8 cellular contexts compared by ENCODE assay signal in the genomic region with DNA sequence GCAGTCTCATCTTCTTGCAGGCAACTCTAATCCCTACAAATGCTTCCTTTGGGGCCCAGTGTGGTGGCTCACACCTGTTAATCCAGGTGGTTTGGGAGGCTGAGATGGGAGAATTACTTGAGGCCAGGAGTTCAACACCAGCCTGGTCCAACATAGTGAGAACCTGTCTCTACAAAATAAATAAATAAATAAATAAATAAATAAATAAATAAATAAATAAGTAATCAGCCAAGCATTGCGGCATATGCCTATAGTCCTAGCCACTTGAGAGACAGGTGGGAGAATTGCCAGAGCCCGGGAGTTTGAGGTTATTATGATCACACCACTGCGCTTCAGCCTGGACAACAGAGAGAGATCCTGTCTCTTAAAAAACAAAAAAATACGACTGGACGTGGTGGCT.
"Had no signal": no experiment of that assay in that cellular context is flagged by ENCODE, and none has a peak within 500 bp of the region (broad histone marks: within the 10 kb centered on the region; RNA-seq: fewer than 3 reads in every experiment).

No MANE protein-coding gene starts in this region.

- H3K4me3 ChIP-seq: GM12878 had no signal

- DNase-seq: GDM1, GF-D8 had no signal

- ATAC-seq: GM12878 had no signal

- FAIRE-seq: G401.6, GM12878, GM12891, GM12892, GM18507, GM19239 had no signal
